8 cellular contexts compared by ENCODE assay signal in the genomic region with DNA sequence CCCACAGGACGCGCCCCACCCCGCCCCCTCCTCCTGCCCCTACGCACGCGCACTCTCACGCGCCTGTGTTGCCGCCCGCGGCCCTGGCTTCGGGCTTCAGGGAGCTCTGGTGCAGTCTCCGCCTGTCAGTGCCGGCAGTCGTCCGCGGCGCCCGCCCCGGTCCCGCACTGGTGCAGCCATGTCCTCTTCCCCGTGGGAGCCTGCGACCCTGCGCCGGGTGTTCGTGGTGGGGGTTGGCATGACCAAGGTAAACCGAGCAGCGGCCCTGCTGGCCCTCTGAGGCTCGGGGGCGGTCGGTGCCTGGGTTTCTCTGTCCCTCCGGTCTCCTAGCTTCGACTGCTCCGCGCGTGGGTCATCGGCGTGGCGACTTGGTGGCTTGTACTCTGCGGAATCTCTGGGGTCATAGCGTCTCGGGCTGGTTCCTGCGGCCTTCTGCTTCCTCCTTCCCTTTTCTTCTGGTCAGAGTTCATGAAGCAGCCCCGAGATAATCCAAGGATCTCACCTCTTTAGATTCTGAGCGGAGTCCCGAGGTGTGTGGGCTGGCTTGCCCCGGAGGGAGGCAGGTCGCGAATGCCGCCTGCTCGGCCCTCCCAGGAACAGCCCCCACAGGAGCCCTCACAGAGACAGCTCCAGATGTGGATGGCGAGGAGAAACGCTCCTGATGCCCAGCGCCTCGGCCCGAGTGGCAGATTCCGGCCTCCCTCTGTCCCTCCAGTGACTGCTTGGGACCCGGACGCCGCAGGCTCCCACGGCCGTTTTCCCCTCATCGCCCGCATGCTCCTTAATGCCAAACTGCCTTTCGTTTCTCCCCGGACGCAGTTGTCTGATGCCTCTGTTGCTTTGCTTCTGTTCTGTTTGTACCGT. TPM values are rescaled to one million over a fixed set of nuclear protein-coding genes. Genes with fewer than 3 reads are reported as not detected.
A peak's percentile ranks its signal among the peaks of the same experiment; 100 is the strongest.
DNase-seq lines count a peak whose midpoint lies in the region; ATAC-seq and TF ChIP-seq lines count a peak whose summit lies in the region.

A gene with protein sequence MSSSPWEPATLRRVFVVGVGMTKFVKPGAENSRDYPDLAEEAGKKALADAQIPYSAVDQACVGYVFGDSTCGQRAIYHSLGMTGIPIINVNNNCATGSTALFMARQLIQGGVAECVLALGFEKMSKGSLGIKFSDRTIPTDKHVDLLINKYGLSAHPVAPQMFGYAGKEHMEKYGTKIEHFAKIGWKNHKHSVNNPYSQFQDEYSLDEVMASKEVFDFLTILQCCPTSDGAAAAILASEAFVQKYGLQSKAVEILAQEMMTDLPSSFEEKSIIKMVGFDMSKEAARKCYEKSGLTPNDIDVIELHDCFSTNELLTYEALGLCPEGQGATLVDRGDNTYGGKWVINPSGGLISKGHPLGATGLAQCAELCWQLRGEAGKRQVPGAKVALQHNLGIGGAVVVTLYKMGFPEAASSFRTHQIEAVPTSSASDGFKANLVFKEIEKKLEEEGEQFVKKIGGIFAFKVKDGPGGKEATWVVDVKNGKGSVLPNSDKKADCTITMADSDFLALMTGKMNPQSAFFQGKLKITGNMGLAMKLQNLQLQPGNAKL (plus strand): TSS at position 58 of the 864 bp plus-strand sequence. CDS start 121 bp downstream, at position 179.

- H3K9ac ChIP-seq in NT2/D1 (ENCODE audit: insufficient read length, low read depth), result peak within 1 kb of the TSS; percentile 61

- DNase-seq in NCI-H2081 (lab: John Stamatoyannopoulos, UW) (peak; percentile 60 to 76), NCI-H2081 treated with DMSO at 0.1 percent for 48 hours (lab: John Stamatoyannopoulos, UW) (no peak), NT2/D1 (ENCODE audit: low read depth, low spot score) (peak; percentile 52), esophagus muscularis mucosa (ENCODE audit: extremely low spot score) (no peak), myocyte (ENCODE audit: low read depth) (peak; percentile 79)
- DNase-seq in activated T-cell treated with anti-CD3 and anti-CD28 coated beads, Interleukin-2, amount 50 U/mL, for 4 hours, result peak; percentile 81
- DNase-seq in stimulated activated CD8-positive, alpha-beta memory T cell treated with anti-CD3 and anti-CD28 coated beads, Interleukin-7, amount 100 ng/mL, for 24 hours (ENCODE audit: low read depth), result peak; percentile 48

- H3K4me1 Mint-ChIP-seq in activated T-cell treated with anti-CD3 and anti-CD28 coated beads, Interleukin-2, amount 50 U/mL, for 4 hours (ENCODE audit: low read depth), result peaks cover 22% of the 10 kb centered on the region

- peak within 1 kb of the TSS; percentile 77 to 82 (median 80) for H3K27ac ChIP-seq in esophagus muscularis mucosa (replicated peaks in 1 of 4)

- peak within 1 kb of the TSS; percentile 84 for H3K4me3 Mint-ChIP-seq in activated T-cell treated with anti-CD3 and anti-CD28 coated beads, Interleukin-2, amount 50 U/mL, for 4 hours

- H3K4me3 ChIP-seq in NT2/D1 (ENCODE audit: insufficient read length, low read depth) (peak within 1 kb of the TSS; percentile 54), esophagus muscularis mucosa (peak within 1 kb of the TSS; percentile 66 to 79 (median 69))

- H3K9me3 Mint-ChIP-seq in activated T-cell treated with anti-CD3 and anti-CD28 coated beads, Interleukin-2, amount 50 U/mL, for 4 hours, result no peaks in the 10 kb centered on the region

- H3K27me3 ChIP-seq in NT2/D1 (ENCODE audit: insufficient read depth, insufficient read length), result peaks cover 49% of the 10 kb centered on the region
- no peaks in the 10 kb centered on the region for H3K27me3 ChIP-seq in esophagus muscularis mucosa

- no peaks in the 10 kb centered on the region for H3K36me3 Mint-ChIP-seq in activated T-cell treated with anti-CD3 and anti-CD28 coated beads, Interleukin-2, amount 50 U/mL, for 4 hours (ENCODE audit: insufficient read depth)

- H3K36me3 ChIP-seq in NT2/D1 (ENCODE audit: insufficient read depth, insufficient read length, low read length) (no peaks in the 10 kb centered on the region), esophagus muscularis mucosa (no peaks in the 10 kb centered on the region)

- TF ChIP-seq CTCF in esophagus muscularis mucosa (IDR thresholded peaks at IDR 0.05), result no peak

- H3K9me3 ChIP-seq in NT2/D1 (ENCODE audit: insufficient read depth, low read length) (no peaks in the 10 kb centered on the region), esophagus muscularis mucosa (no peaks in the 10 kb centered on the region)

- H3K4me1 ChIP-seq in NT2/D1 (ENCODE audit: insufficient read depth, insufficient read length), result no peaks in the 10 kb centered on the region
- peaks cover 22 to 30% (median 25%) of the 10 kb centered on the region in 4 donors for H3K4me1 ChIP-seq in esophagus muscularis mucosa

- under 1% methylated on average over 31 of the region's 68 CpGs for WGBS in esophagus muscularis mucosa

- TF ChIP-seq EP300 in esophagus muscularis mucosa (IDR thresholded peaks at IDR 0.05), result no peak

- intact Hi-C loops in esophagus muscularis mucosa (cut with DNase I), result loop anchor here (10.0 kb wide), 1 partner anchor 257 kb away; no protein-coding TSS in a partner anchor

- ATAC-seq in HG03432 (IDR thresholded peaks at IDR 0.05; ENCODE audit: unreplicated experiment), result peak; percentile 85
- peak; percentile 96 to 97 for ATAC-seq in activated T-cell treated with anti-CD3 and anti-CD28 coated beads, Interleukin-2, amount 50 U/mL, for 4 hours

- peak; percentile 44 for TF ChIP-seq POLR2A in esophagus muscularis mucosa (IDR thresholded peaks at IDR 0.05; ENCODE audit: low read depth)

- H3K27me3 Mint-ChIP-seq in activated T-cell treated with anti-CD3 and anti-CD28 coated beads, Interleukin-2, amount 50 U/mL, for 4 hours (ENCODE audit: low read depth), result peaks cover 3% of the 10 kb centered on the region

RNA-seq across cellular contexts. Expression of the gene that starts here (rescaled TPM):
- total RNA-seq in activated T-cell treated with anti-CD3 and anti-CD28 coated beads, Interleukin-2, amount 50 U/mL, for 4 hours, result 10 to 100 TPM; 47.6 to 67.8 (median 52.2) TPM
- total RNA-seq in esophagus muscularis mucosa (10 to 100 TPM; 83.0 to 94.3 (median 92.1) TPM), myocyte (119 and 138 TPM in 2 replicates)
- polyA plus RNA-seq in myocyte (2012), result 97.0 TPM

Comparison
In these comparisons a context has a peak if more than half of its experiments do, and no peak if none do; other contexts are left out.
1. DNase-seq: peak in NCI-H2081 (2 of 2), NT2/D1 (single experiment), activated T-cell treated with anti-CD3 and anti-CD28 coated beads, Interleukin-2, amount 50 U/mL, for 4 hours (single experiment), myocyte (single experiment) and stimulated activated CD8-positive, alpha-beta memory T cell treated with anti-CD3 and anti-CD28 coated beads, Interleukin-7, amount 100 ng/mL, for 24 hours (single experiment); none in NCI-H2081 treated with DMSO at 0.1 percent for 48 hours (single experiment) and esophagus muscularis mucosa (single experiment).